Comparison of ENCODE assay signal across 27 cellular contexts in genomic region chr2:236690726-236691125, GRCh38.
A peak's percentile ranks its signal among the peaks of the same experiment; 100 is the strongest.
DNase-seq lines count a peak whose midpoint lies in the region; ATAC-seq, FAIRE-seq and TF ChIP-seq lines count a peak whose summit lies in the region.
"Had no signal": no experiment of that assay in that cellular context is flagged by ENCODE, and none has a peak within 500 bp of the region (broad histone marks: within the 10 kb centered on the region; RNA-seq: fewer than 3 reads in every experiment).

No MANE protein-coding gene starts in this region.

- H3K27me3 ChIP-seq in breast epithelium (no peaks in the 10 kb centered on the region), mammary epithelial cell (ENCODE audit: insufficient read depth, low read length) (no peaks in the 10 kb centered on the region), keratinocyte (ENCODE audit: control insufficient read depth, extremely low read depth, insufficient read depth, low read length) (no peaks in the 10 kb centered on the region)

- H3K9me1 ChIP-seq in keratinocyte (ENCODE audit: control insufficient read depth, extremely low read depth, insufficient read depth, low read length), result no peaks in the 10 kb centered on the region

- H3K9me3 Mint-ChIP-seq in MCF 10A (ENCODE audit: unreplicated experiment) (no peaks in the 10 kb centered on the region), osteocyte (ENCODE audit: unreplicated experiment) (no peaks in the 10 kb centered on the region)
- H3K9me3 Mint-ChIP-seq: CD4-positive, alpha-beta T cell had no signal

- intact Hi-C loops in MCF 10A (cut with micrococcal nuclease) (loop anchor here (5.0 kb wide), 1 partner anchor 48 kb away; no protein-coding TSS in a partner anchor), breast epithelium (cut with DNase I; ENCODE audit: low total_unique reads) (no loop called here), mammary epithelial cell (cut with micrococcal nuclease) (loop anchor here (10.0 kb wide), 1 partner anchor 176 kb away; no protein-coding TSS in a partner anchor)

- H3K9me3 ChIP-seq in breast epithelium (no peaks in the 10 kb centered on the region), mammary epithelial cell (replicated peaks; ENCODE audit: insufficient read depth, low read length) (no peaks in the 10 kb centered on the region), keratinocyte (ENCODE audit: control insufficient read depth, low read depth, low read length) (no peaks in the 10 kb centered on the region)

- dilution Hi-C loops in mammary epithelial cell (cut with HindIII; ENCODE audit: low sequenced_read_pairs) (no loop called here), keratinocyte (cut with MboI; ENCODE audit: extremely low pct_ligation_motif_present, low sequenced_read_pairs) (no loop called here)

- TF ChIP-seq CTCF in MCF 10A (IDR thresholded peaks at IDR 0.05; ENCODE audit: unreplicated experiment) (no peak), breast epithelium (IDR thresholded peaks at IDR 0.05) (no peak), mammary epithelial cell (conservative IDR thresholded peaks at IDR 0.05 in 1 of 2, IDR thresholded peaks at IDR 0.05 in 1 of 2; ENCODE audit: extremely low read depth in 1 of 2, insufficient read depth in 1 of 2, low read depth in 1 of 2, low read length in 2 of 2) (no peak), keratinocyte (optimal IDR thresholded peaks at IDR 0.05 in 1 of 3, IDR thresholded peaks at IDR 0.05 in 1 of 3, conservative IDR thresholded peaks at IDR 0.05 in 1 of 3; ENCODE audit: extremely low read depth in 1 of 3, insufficient read depth in 2 of 3, low read length in 3 of 3) (no peak), osteocyte (IDR thresholded peaks at IDR 0.05) (no peak)

- H3K4me1 ChIP-seq in breast epithelium (peaks cover 0 to 14% of the 10 kb centered on the region in 2 donors), mammary epithelial cell (ENCODE audit: insufficient read depth, low read length) (peaks cover 57% of the 10 kb centered on the region), keratinocyte (ENCODE audit: control insufficient read depth, extremely low read depth, insufficient read depth, low read length) (peaks cover 49% of the 10 kb centered on the region)

- POLR2A ChIA-PET in MCF 10A (lab: Yijun Ruan, JAX), result interaction anchor here (0.7 to 1.4 kb wide), 3 partner anchors 9 to 253 kb away, joined by 3 to 4 read pairs (median 3); no protein-coding TSS in a partner anchor

- H4K20me1 ChIP-seq in mammary epithelial cell (ENCODE audit: insufficient read depth, low read length), result no peaks in the 10 kb centered on the region
- H4K20me1 ChIP-seq in keratinocyte (ENCODE audit: control insufficient read depth, extremely low read depth, insufficient read depth, low read length), result no peaks in the 10 kb centered on the region

- in situ Hi-C loops in mammary epithelial cell (cut with MboI; ENCODE audit: low sequenced_read_pairs in 2 of 2), result no loop called here

- TF ChIP-seq POLR2A in breast epithelium (IDR thresholded peaks at IDR 0.05), result no peak

- no peaks in the 10 kb centered on the region for H3K27me3 Mint-ChIP-seq in MCF 10A (ENCODE audit: insufficient read depth, unreplicated experiment)
- H3K27me3 Mint-ChIP-seq in osteocyte (ENCODE audit: unreplicated experiment), result no peaks in the 10 kb centered on the region

- no peaks in the 10 kb centered on the region for H3K36me3 ChIP-seq in breast epithelium
- H3K36me3 ChIP-seq in mammary epithelial cell (ENCODE audit: insufficient read depth, low read length), result no peaks in the 10 kb centered on the region
- no peaks in the 10 kb centered on the region for H3K36me3 ChIP-seq in keratinocyte (ENCODE audit: control insufficient read depth in 2 of 2, extremely low read depth in 1 of 2, insufficient read depth in 2 of 2, low read length in 2 of 2)

- WGBS in mammary epithelial cell (ENCODE audit: low coverage, missing lambda C conversion rate), result 100% methylated on average over 3 of the region's 3 CpGs

- CTCF ChIA-PET in MCF 10A (lab: Yijun Ruan, JAX), result no interaction called here
- CTCF ChIA-PET in mammary epithelial cell (lab: Charles Lee; ENCODE audit: low non-redundant PET), result no interaction called here

- BruUV-seq in MCF 10A (replicated peaks; lab: Mats Ljungman, UMichigan) (no TSS peak), mammary epithelial cell (replicated peaks; lab: Mats Ljungman, UMichigan) (no TSS peak)

- DNase-seq in MCF 10A (ENCODE audit: unreplicated experiment), result no peak
- no peak for DNase-seq in breast epithelium (ENCODE audit: low spot score in 2 of 2)
- no peak for DNase-seq in mammary epithelial cell
- no peak for DNase-seq in keratinocyte (ENCODE audit: low read depth, low spot score)
- DNase-seq in osteocyte (ENCODE audit: extremely low spot score, unreplicated experiment), result no peak
- no peak for DNase-seq in NOMO-1 (lab: John Stamatoyannopoulos, UW; ENCODE audit: unreplicated experiment in 2 of 2)
- DNase-seq: 8988T; ACHN; CD4-positive, alpha-beta T cell; EL; GDM1; GOT3; HCEC 1CT; Karpas-422; NCI-H1092 treated with DMSO at 0.1 percent for 48 hours; NCI-H1436; NCI-H187; NCI-H446; NCI-H524 treated with DMSO at 0.1 percent for 48 hours; NCI-H82; NK-92 treated with Interleukin-12 subunit alpha and Interleukin-12 subunit beta, amount 100 ng/mL, for 24 hours; PC-9; SHP77 had no signal

- H3K27ac Mint-ChIP-seq in MCF 10A (ENCODE audit: low read depth, unreplicated experiment), result peak overlapping the region; percentile 69
- H3K27ac Mint-ChIP-seq in osteocyte (ENCODE audit: unreplicated experiment), result peak overlapping the region; percentile 17
- H3K27ac Mint-ChIP-seq: CD4-positive, alpha-beta T cell had no signal

- H3K27ac ChIP-seq in breast epithelium (no peak overlapping the region), mammary epithelial cell (ENCODE audit: insufficient read depth, low read depth, low read length) (peak overlapping the region; percentile 50), keratinocyte (ENCODE audit: control insufficient read depth, insufficient read depth, low read length) (peak overlapping the region; percentile 87)
- H3K27ac ChIP-seq: PC-9 had no signal

- H3K9ac ChIP-seq in mammary epithelial cell (ENCODE audit: insufficient read depth, low read length), result no peak overlapping the region
- peak overlapping the region; percentile 61 for H3K9ac ChIP-seq in keratinocyte (ENCODE audit: control insufficient read depth, extremely low read depth, insufficient read depth, low read length)

- ATAC-seq in HG02571 (IDR thresholded peaks at IDR 0.05; ENCODE audit: unreplicated experiment) (no peak), GM18511 (IDR thresholded peaks at IDR 0.05; ENCODE audit: unreplicated experiment) (no peak)
- ATAC-seq: GM12878, HepG2 had no signal

- H3K79me2 ChIP-seq in mammary epithelial cell (ENCODE audit: insufficient read depth, low read length) (no peaks in the 10 kb centered on the region), keratinocyte (ENCODE audit: control insufficient read depth, insufficient read depth, low read length) (no peaks in the 10 kb centered on the region)

- H3K4me1 Mint-ChIP-seq in MCF 10A (ENCODE audit: insufficient read depth, unreplicated experiment) (peaks cover 58% of the 10 kb centered on the region), osteocyte (ENCODE audit: unreplicated experiment) (peaks cover 44% of the 10 kb centered on the region)

- H3K4me3 Mint-ChIP-seq in MCF 10A (ENCODE audit: unreplicated experiment), result no peak overlapping the region
- no peak overlapping the region for H3K4me3 Mint-ChIP-seq in osteocyte (ENCODE audit: unreplicated experiment)
- H3K4me3 Mint-ChIP-seq: CD4-positive, alpha-beta T cell had no signal

- no peak for FAIRE-seq in keratinocyte (lab: Jason Lieb, UNC)
- FAIRE-seq: GM12878, HepG2 had no signal

- H3K4me2 ChIP-seq in mammary epithelial cell (ENCODE audit: insufficient read depth, low read depth, low read length), result no peak overlapping the region
- no peak overlapping the region for H3K4me2 ChIP-seq in keratinocyte (ENCODE audit: control insufficient read depth, extremely low read depth, insufficient read depth, low read depth, low read length)
- H3K4me2 ChIP-seq: PC-9 had no signal

- peak overlapping the region; percentile 7 for H2AFZ ChIP-seq in mammary epithelial cell (ENCODE audit: low read depth, low read length)
- H2AFZ ChIP-seq in keratinocyte (ENCODE audit: control insufficient read depth, low read length), result peak overlapping the region; percentile 22
- H2AFZ ChIP-seq: PC-9 had no signal

- no peaks in the 10 kb centered on the region for H3K36me3 Mint-ChIP-seq in MCF 10A (ENCODE audit: insufficient read depth, unreplicated experiment)
- H3K36me3 Mint-ChIP-seq in osteocyte (ENCODE audit: unreplicated experiment), result no peaks in the 10 kb centered on the region

- H3K4me3 ChIP-seq in breast epithelium (no peak overlapping the region), mammary epithelial cell (replicated peaks in 1 of 3; ENCODE audit: insufficient read depth in 1 of 3, low read depth in 2 of 3, low read length in 3 of 3) (no peak overlapping the region), keratinocyte (ENCODE audit: control insufficient read depth in 2 of 3, extremely low read depth in 1 of 3, insufficient read depth in 2 of 3, low read depth in 1 of 3, low read length in 3 of 3) (peak overlapping the region in 1 of 3 experiments; percentile 34)
- H3K4me3 ChIP-seq: GM12878, PC-9 had no signal

Comparison
In these comparisons a context has a peak if more than half of its experiments do, and no peak if none do; other contexts are left out.
1. H3K27ac ChIP-seq: peak in mammary epithelial cell (single experiment) and keratinocyte (single experiment); none in breast epithelium (0 of 2).